ENCODE assay signal across 1 cellular context in the genomic region with DNA sequence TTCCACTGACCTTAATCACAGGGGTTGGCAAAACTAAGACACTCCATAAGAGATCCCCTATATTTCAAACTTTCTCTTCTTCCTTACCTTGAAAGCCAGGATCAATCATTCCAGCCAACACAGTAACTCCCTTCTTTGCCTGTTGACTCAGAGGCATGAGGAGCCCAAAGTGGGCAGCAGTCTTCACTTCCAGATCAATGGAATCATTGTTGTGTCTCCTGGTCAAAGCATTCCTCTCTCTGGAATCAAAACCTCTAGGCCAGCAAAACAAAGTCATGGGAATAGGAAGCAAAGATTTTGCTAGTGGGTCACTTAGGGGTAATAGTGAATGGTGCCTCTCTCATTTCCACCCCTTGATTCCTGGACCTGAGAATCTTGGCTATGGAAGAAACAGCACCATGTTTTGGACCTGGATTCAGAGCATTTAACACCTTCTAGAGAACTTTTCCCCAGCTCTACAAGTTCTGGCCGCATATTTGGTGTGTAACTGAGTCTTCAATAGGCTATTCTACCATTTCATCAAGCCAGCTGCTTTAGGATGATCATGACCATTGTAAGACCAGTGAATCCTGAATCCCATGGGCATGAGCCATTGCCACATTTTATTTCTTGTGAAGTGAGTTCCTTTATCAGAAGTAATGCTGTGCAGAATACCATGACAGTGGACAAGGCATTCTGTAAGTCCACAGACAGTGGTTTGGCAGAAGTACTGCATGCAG.
TF ChIP-seq lines count a peak whose summit lies in the region.

No MANE protein-coding gene starts in this region.

TF ChIP-seq in HepG2, 621 proteins besides CTCF, POLR2A, EP300 and RAD21 (continued from another document and continues in another):
- TF ChIP-seq KLF16 (CRISPR knock-in tag; IDR thresholded peaks at IDR 0.05) (peak in 1 of 2 experiments; percentile 52; a peak in 1 of 4 replicates), ZNF331 (CRISPR knock-in tag; IDR thresholded peaks at IDR 0.05) (peak; percentile 90), SOX13 (IDR thresholded peaks at IDR 0.05) (peak; percentile 63; the same call in 1 of the 2 replicates), SOX13 (CRISPR knock-in tag; conservative IDR thresholded peaks at IDR 0.05 in 1 of 2, IDR thresholded peaks at IDR 0.05 in 1 of 2) (peak in 1 of 2 experiments; percentile 93; a peak in 2 of 4 replicates), TEAD3 (CRISPR knock-in tag; optimal IDR thresholded peaks at IDR 0.05; ENCODE audit: borderline replicate concordance) (peak; percentile 85), CREM (IDR thresholded peaks at IDR 0.05) (peak; percentile 55), CREM (CRISPR knock-in tag; IDR thresholded peaks at IDR 0.05) (no peak), NFIC (IDR thresholded peaks at IDR 0.05; ENCODE audit: low read length) (peak; percentile 62; the same call in 1 of the 2 replicates), ZNF841 (CRISPR knock-in tag; IDR thresholded peaks at IDR 0.05; ENCODE audit: borderline replicate concordance) (no peak), ZNF652 (CRISPR knock-in tag; IDR thresholded peaks at IDR 0.05; ENCODE audit: borderline replicate concordance, low read depth) (0 out of 2 replicates have a peak, but pooled peaks have one; percentile 14), SALL1 (CRISPR knock-in tag; IDR thresholded peaks at IDR 0.05) (peak; percentile 50), GATAD2A (CRISPR knock-in tag; IDR thresholded peaks at IDR 0.05) (peak; percentile 86), HMG20A (CRISPR knock-in tag; IDR thresholded peaks at IDR 0.05; ENCODE audit: borderline replicate concordance) (peak; percentile 94), SMAD3 (CRISPR knock-in tag; IDR thresholded peaks at IDR 0.05) (0 out of 2 replicates have a peak, but pooled peaks have one; percentile 14), ZNF674 (CRISPR knock-in tag; IDR thresholded peaks at IDR 0.05; ENCODE audit: low read depth) (no peak), GATAD1 (CRISPR knock-in tag; IDR thresholded peaks at IDR 0.05) (peak; percentile 32; the same call in 1 of the 2 replicates), TCF7L2 (IDR thresholded peaks at IDR 0.05; ENCODE audit: low read depth, low read length) (no peak), ZFX (CRISPR knock-in tag; IDR thresholded peaks at IDR 0.05; ENCODE audit: low read depth) (peak; percentile 27; the same call in 1 of the 2 replicates), ZNF816 (CRISPR knock-in tag; IDR thresholded peaks at IDR 0.05; ENCODE audit: borderline replicate concordance) (no peak), MAFF (IDR thresholded peaks at IDR 0.05; ENCODE audit: low read depth, low read length) (peak; percentile 20; the same call in 1 of the 2 replicates), FOSL2 (CRISPR knock-in tag; IDR thresholded peaks at IDR 0.05) (peak; percentile 86), ZNF121 (CRISPR knock-in tag; IDR thresholded peaks at IDR 0.05) (peak; percentile 86), SAP130 (CRISPR knock-in tag; IDR thresholded peaks at IDR 0.05; ENCODE audit: low read depth) (peak; percentile 60), ZNF607 (CRISPR knock-in tag; IDR thresholded peaks at IDR 0.05; ENCODE audit: borderline replicate concordance) (no peak), ZC3H4 (CRISPR knock-in tag; IDR thresholded peaks at IDR 0.05; ENCODE audit: borderline replicate concordance) (no peak), GABPB1 (CRISPR knock-in tag; IDR thresholded peaks at IDR 0.05) (0 out of 2 replicates have a peak, but pooled peaks have one; percentile 12), ARID2 (CRISPR knock-in tag; IDR thresholded peaks at IDR 0.05; ENCODE audit: borderline replicate concordance) (peak; percentile 71; the same call in 1 of the 2 replicates), MIER2 (CRISPR knock-in tag; IDR thresholded peaks at IDR 0.05) (peak; percentile 78; the same call in 1 of the 2 replicates), KLF6 (CRISPR knock-in tag; IDR thresholded peaks at IDR 0.05) (0 out of 2 replicates have a peak, but pooled peaks have one; percentile 58), HDAC2 (CRISPR knock-in tag; IDR thresholded peaks at IDR 0.05) (peak; percentile 68; the same call in 1 of the 2 replicates), CEBPG (CRISPR knock-in tag; IDR thresholded peaks at IDR 0.05) (peak; percentile 39), ZNF556 (CRISPR knock-in tag; IDR thresholded peaks at IDR 0.05; ENCODE audit: borderline replicate concordance) (0 out of 2 replicates have a peak, but pooled peaks have one; percentile 48)
- TF ChIP-seq, protein P1, sequence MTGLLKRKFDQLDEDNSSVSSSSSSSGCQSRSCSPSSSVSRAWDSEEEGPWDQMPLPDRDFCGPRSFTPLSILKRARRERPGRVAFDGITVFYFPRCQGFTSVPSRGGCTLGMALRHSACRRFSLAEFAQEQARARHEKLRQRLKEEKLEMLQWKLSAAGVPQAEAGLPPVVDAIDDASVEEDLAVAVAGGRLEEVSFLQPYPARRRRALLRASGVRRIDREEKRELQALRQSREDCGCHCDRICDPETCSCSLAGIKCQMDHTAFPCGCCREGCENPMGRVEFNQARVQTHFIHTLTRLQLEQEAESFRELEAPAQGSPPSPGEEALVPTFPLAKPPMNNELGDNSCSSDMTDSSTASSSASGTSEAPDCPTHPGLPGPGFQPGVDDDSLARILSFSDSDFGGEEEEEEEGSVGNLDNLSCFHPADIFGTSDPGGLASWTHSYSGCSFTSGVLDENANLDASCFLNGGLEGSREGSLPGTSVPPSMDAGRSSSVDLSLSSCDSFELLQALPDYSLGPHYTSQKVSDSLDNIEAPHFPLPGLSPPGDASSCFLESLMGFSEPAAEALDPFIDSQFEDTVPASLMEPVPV (CRISPR knock-in tag; IDR thresholded peaks at IDR 0.05) = 0 out of 2 replicates have a peak, but pooled peaks have one; percentile 19
- TF ChIP-seq, protein P2, sequence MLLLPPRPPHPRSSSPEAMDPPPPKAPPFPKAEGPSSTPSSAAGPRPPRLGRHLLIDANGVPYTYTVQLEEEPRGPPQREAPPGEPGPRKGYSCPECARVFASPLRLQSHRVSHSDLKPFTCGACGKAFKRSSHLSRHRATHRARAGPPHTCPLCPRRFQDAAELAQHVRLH (CRISPR knock-in tag; IDR thresholded peaks at IDR 0.05; ENCODE audit: borderline replicate concordance, low read depth) = no peak
- TF ChIP-seq, protein P3, sequence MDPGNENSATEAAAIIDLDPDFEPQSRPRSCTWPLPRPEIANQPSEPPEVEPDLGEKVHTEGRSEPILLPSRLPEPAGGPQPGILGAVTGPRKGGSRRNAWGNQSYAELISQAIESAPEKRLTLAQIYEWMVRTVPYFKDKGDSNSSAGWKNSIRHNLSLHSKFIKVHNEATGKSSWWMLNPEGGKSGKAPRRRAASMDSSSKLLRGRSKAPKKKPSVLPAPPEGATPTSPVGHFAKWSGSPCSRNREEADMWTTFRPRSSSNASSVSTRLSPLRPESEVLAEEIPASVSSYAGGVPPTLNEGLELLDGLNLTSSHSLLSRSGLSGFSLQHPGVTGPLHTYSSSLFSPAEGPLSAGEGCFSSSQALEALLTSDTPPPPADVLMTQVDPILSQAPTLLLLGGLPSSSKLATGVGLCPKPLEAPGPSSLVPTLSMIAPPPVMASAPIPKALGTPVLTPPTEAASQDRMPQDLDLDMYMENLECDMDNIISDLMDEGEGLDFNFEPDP (CRISPR knock-in tag; conservative IDR thresholded peaks at IDR 0.05) = no peak
- TF ChIP-seq, protein P4, sequence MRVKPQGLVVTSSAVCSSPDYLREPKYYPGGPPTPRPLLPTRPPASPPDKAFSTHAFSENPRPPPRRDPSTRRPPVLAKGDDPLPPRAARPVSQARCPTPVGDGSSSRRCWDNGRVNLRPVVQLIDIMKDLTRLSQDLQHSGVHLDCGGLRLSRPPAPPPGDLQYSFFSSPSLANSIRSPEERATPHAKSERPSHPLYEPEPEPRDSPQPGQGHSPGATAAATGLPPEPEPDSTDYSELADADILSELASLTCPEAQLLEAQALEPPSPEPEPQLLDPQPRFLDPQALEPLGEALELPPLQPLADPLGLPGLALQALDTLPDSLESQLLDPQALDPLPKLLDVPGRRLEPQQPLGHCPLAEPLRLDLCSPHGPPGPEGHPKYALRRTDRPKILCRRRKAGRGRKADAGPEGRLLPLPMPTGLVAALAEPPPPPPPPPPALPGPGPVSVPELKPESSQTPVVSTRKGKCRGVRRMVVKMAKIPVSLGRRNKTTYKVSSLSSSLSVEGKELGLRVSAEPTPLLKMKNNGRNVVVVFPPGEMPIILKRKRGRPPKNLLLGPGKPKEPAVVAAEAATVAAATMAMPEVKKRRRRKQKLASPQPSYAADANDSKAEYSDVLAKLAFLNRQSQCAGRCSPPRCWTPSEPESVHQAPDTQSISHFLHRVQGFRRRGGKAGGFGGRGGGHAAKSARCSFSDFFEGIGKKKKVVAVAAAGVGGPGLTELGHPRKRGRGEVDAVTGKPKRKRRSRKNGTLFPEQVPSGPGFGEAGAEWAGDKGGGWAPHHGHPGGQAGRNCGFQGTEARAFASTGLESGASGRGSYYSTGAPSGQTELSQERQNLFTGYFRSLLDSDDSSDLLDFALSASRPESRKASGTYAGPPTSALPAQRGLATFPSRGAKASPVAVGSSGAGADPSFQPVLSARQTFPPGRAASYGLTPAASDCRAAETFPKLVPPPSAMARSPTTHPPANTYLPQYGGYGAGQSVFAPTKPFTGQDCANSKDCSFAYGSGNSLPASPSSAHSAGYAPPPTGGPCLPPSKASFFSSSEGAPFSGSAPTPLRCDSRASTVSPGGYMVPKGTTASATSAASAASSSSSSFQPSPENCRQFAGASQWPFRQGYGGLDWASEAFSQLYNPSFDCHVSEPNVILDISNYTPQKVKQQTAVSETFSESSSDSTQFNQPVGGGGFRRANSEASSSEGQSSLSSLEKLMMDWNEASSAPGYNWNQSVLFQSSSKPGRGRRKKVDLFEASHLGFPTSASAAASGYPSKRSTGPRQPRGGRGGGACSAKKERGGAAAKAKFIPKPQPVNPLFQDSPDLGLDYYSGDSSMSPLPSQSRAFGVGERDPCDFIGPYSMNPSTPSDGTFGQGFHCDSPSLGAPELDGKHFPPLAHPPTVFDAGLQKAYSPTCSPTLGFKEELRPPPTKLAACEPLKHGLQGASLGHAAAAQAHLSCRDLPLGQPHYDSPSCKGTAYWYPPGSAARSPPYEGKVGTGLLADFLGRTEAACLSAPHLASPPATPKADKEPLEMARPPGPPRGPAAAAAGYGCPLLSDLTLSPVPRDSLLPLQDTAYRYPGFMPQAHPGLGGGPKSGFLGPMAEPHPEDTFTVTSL (CRISPR knock-in tag; IDR thresholded peaks at IDR 0.05; ENCODE audit: borderline replicate concordance) = peak; percentile 89; the same call in 1 of the 2 replicates
- TF ChIP-seq, protein P5, sequence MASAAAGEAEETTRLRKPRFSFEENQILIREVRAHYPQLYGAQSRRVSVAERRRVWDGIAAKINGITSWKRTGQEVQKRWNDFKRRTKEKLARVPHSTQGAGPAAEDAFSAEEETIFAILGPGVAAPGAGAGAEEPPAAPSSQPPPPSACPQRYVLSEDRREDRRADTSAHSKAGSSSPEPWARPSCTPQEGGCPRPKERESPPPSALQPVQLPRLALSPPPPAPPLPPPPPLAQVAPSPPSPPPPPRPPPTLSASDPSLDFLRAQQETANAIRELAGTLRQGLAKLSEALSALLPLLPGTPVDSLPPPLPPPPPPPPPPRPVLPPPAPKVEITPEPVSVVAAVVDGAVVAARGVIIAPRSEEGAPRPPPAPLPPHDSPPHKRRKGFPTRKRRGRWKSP (CRISPR knock-in tag; IDR thresholded peaks at IDR 0.05) = 0 out of 2 replicates have a peak, but pooled peaks have one; percentile 73
- TF ChIP-seq, protein P6, sequence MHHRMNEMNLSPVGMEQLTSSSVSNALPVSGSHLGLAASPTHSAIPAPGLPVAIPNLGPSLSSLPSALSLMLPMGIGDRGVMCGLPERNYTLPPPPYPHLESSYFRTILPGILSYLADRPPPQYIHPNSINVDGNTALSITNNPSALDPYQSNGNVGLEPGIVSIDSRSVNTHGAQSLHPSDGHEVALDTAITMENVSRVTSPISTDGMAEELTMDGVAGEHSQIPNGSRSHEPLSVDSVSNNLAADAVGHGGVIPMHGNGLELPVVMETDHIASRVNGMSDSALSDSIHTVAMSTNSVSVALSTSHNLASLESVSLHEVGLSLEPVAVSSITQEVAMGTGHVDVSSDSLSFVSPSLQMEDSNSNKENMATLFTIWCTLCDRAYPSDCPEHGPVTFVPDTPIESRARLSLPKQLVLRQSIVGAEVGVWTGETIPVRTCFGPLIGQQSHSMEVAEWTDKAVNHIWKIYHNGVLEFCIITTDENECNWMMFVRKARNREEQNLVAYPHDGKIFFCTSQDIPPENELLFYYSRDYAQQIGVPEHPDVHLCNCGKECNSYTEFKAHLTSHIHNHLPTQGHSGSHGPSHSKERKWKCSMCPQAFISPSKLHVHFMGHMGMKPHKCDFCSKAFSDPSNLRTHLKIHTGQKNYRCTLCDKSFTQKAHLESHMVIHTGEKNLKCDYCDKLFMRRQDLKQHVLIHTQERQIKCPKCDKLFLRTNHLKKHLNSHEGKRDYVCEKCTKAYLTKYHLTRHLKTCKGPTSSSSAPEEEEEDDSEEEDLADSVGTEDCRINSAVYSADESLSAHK (CRISPR knock-in tag; IDR thresholded peaks at IDR 0.05; ENCODE audit: borderline replicate concordance) = no peak
- TF ChIP-seq, protein P7, sequence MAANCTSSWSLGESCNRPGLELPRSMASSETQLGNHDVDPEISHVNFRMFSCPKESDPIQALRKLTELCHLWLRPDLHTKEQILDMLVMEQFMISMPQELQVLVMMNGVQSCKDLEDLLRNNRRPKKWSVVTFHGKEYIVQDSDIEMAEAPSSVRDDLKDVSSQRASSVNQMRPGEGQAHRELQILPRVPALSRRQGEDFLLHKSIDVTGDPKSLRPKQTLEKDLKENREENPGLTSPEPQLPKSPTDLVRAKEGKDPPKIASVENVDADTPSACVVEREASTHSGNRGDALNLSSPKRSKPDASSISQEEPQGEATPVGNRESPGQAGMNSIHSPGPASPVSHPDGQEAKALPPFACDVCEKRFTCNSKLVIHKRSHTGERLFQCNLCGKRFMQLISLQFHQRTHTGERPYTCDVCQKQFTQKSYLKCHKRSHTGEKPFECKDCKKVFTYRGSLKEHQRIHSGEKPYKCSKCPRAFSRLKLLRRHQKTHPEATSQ (CRISPR knock-in tag; IDR thresholded peaks at IDR 0.05; ENCODE audit: borderline replicate concordance) = 0 out of 2 replicates have a peak, but pooled peaks have one; percentile 36
- TF ChIP-seq, protein P8, sequence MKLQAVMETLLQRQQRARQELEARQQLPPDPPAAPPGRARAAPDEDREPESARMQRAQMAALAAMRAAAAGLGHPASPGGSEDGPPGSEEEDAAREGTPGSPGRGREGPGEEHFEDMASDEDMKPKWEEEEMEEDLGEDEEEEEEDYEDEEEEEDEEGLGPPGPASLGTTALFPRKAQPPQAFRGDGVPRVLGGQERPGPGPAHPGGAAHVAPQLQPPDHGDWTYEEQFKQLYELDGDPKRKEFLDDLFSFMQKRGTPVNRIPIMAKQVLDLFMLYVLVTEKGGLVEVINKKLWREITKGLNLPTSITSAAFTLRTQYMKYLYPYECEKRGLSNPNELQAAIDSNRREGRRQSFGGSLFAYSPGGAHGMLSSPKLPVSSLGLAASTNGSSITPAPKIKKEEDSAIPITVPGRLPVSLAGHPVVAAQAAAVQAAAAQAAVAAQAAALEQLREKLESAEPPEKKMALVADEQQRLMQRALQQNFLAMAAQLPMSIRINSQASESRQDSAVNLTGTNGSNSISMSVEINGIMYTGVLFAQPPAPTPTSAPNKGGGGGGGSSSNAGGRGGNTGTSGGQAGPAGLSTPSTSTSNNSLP (IDR thresholded peaks at IDR 0.05; ENCODE audit: low read depth, low read length) = peak; percentile 41; the same call in 1 of the 2 replicates
